8 cellular contexts compared by ENCODE assay signal in the genomic region with DNA sequence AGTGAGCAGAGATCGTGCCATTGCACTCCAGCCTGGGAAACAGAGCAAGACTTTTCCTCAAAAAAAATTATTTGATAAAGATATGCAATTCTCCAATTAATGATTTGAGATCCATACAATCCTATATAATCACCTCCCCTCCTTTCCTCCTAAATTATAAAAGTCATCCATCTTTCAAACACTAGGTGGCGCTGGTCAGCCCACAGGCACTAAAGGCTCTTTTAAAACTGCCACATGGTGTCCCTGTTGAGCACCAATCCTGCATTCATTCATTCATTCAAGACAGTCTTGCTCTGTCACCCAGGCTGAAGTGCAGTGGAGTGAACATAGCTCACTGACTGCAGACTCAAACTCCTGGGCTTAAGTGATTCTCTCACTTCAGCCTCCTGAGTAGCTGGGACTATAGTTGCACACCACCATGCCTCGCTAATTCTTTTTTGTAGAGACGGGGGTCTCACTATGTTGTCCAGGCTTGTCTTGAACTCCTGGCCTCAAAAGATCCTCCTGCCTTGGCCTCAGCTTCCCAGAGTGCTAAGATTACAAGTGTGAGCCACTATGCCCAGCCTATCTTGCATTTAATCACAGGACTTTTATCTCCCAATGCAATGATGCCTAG. TPM values are rescaled to one million over a fixed set of nuclear protein-coding genes. Genes with fewer than 3 reads are reported as not detected.
DNase-seq lines count a peak whose midpoint lies in the region; FAIRE-seq and TF ChIP-seq lines count a peak whose summit lies in the region.

No MANE protein-coding gene starts in this region.

- no peak overlapping the region for H3K4me2 ChIP-seq in neuronal stem cell (ENCODE audit: insufficient read depth, low read length, poor library complexity, severe bottlenecking)

- no peak overlapping the region for H3K18ac ChIP-seq in neuronal stem cell (ENCODE audit: low read length)

- H2BK5ac ChIP-seq in neuronal stem cell (ENCODE audit: low read length) = no peak overlapping the region

- no peak for TF ChIP-seq EP300 in esophagus muscularis mucosa (IDR thresholded peaks at IDR 0.05)

- peak; percentile 23 to 72 for DNase-seq in NCI-H526 (lab: John Stamatoyannopoulos, UW)
- no peak for DNase-seq in NCI-H526 treated with DMSO at 0.1 percent for 48 hours (lab: John Stamatoyannopoulos, UW)
- peak; percentile 28 for DNase-seq in H54 (ENCODE audit: insufficient read length, low spot score)
- peak; percentile 80 for DNase-seq in NB4 (ENCODE audit: low read depth)
- no peak for DNase-seq in esophagus muscularis mucosa (ENCODE audit: extremely low spot score)
- DNase-seq in neuronal stem cell (ENCODE audit: low spot score) = peak; percentile 21
- DNase-seq in NCI-H2029 (lab: John Stamatoyannopoulos, UW) = no peak

- FAIRE-seq in H54 (lab: Jason Lieb, UNC) = no peak

- H3K14ac ChIP-seq in neuronal stem cell (ENCODE audit: low read length) = no peak overlapping the region

- no peak overlapping the region for H2AFZ ChIP-seq in neuronal stem cell (ENCODE audit: low read length)

- H3K27ac ChIP-seq in VCaP (no peak overlapping the region), esophagus muscularis mucosa (replicated peaks in 1 of 4) (no peak overlapping the region), neuronal stem cell (replicated peaks; ENCODE audit: low read length) (no peak overlapping the region)

- no peak overlapping the region for H2BK120ac ChIP-seq in neuronal stem cell (ENCODE audit: low read depth, low read length)

- TF ChIP-seq CTCF in NB4 (IDR thresholded peaks at IDR 0.05; ENCODE audit: low read depth, low read length) = peak; percentile 89
- peak; percentile 66 for TF ChIP-seq CTCF in VCaP (conservative IDR thresholded peaks at IDR 0.05)
- peak in 2 of 3 experiments; percentile 40 to 73 for TF ChIP-seq CTCF in esophagus muscularis mucosa (IDR thresholded peaks at IDR 0.05)

- WGBS in esophagus muscularis mucosa = 46% methylated on average over 4 of the region's 4 CpGs
- WGBS in neuronal stem cell (ENCODE audit: extremely low coverage in 2 of 2, insufficient read length in 2 of 2, insufficient replicate concordance in 1 of 2), 2 donors = no CpG with 5 or more reads among the region's 4 CpGs

- H3K27me3 ChIP-seq in esophagus muscularis mucosa = peaks cover 0 to 16% (median 0%) of the 10 kb centered on the region in 4 donors
- peaks cover 0 to 10% (median 0%) of the 10 kb centered on the region in 3 experiments for H3K27me3 ChIP-seq in neuronal stem cell (ENCODE audit: control insufficient read depth in 3 of 3, insufficient read depth in 3 of 3, low read depth in 1 of 3, low read length in 3 of 3)

- H4K91ac ChIP-seq in neuronal stem cell (ENCODE audit: low read depth, low read length, poor library complexity) = no peak overlapping the region

- H3K23ac ChIP-seq in neuronal stem cell (ENCODE audit: low read depth, low read length, poor library complexity) = no peak overlapping the region

- H2AK5ac ChIP-seq in neuronal stem cell (ENCODE audit: low read depth, low read length) = no peak overlapping the region

- H3K4me1 ChIP-seq in esophagus muscularis mucosa = no peaks in the 10 kb centered on the region
- peaks cover 0 to 3% of the 10 kb centered on the region in 2 donors for H3K4me1 ChIP-seq in neuronal stem cell (ENCODE audit: control insufficient read depth in 2 of 2, insufficient read depth in 1 of 2, low read depth in 1 of 2, low read length in 2 of 2)

- intact Hi-C loops in esophagus muscularis mucosa (cut with DNase I) = no loop called here

- H3K9ac ChIP-seq in neuronal stem cell (ENCODE audit: low read depth, low read length, poor library complexity) = no peak overlapping the region

- no peaks in the 10 kb centered on the region for H3K36me3 ChIP-seq in esophagus muscularis mucosa
- H3K36me3 ChIP-seq in neuronal stem cell (replicated peaks in 1 of 2; ENCODE audit: control insufficient read depth in 2 of 2, insufficient read depth in 2 of 2, low read length in 2 of 2) = no peaks in the 10 kb centered on the region

- no peak overlapping the region for H3K4me3 ChIP-seq in NB4 (ENCODE audit: low read depth, low read length)
- H3K4me3 ChIP-seq in esophagus muscularis mucosa = no peak overlapping the region
- H3K4me3 ChIP-seq in neuronal stem cell (ENCODE audit: low read length in 2 of 2) = no peak overlapping the region

- H3K79me1 ChIP-seq in neuronal stem cell (ENCODE audit: low read depth, low read length) = no peaks in the 10 kb centered on the region

- H3K4ac ChIP-seq in neuronal stem cell (ENCODE audit: low read length) = no peak overlapping the region

- H2BK15ac ChIP-seq in neuronal stem cell (ENCODE audit: low read length) = no peak overlapping the region

- no peak overlapping the region for H4K8ac ChIP-seq in neuronal stem cell (ENCODE audit: low read depth, low read length)

- H3K9me3 ChIP-seq in esophagus muscularis mucosa (no peaks in the 10 kb centered on the region), neuronal stem cell (replicated peaks in 1 of 2; ENCODE audit: control insufficient read depth in 2 of 2, insufficient read depth in 1 of 2, low read depth in 1 of 2, low read length in 2 of 2) (no peaks in the 10 kb centered on the region)

- H2BK12ac ChIP-seq in neuronal stem cell (ENCODE audit: low read length) = no peak overlapping the region

- TF ChIP-seq POLR2A in H54 (IDR thresholded peaks at IDR 0.05; ENCODE audit: low read depth, low read length) (no peak), NB4 (IDR thresholded peaks at IDR 0.05; ENCODE audit: extremely low read depth, insufficient read length) (no peak), esophagus muscularis mucosa (IDR thresholded peaks at IDR 0.05; ENCODE audit: low read depth) (no peak)

RNA-seq across cellular contexts. Expression of gene SLC2A12, which starts 58.7 kb away (rescaled TPM):
- 10 to 100 TPM; 23.2 to 50.7 (median 43.1) TPM for total RNA-seq in esophagus muscularis mucosa
- polyA plus RNA-seq in neuronal stem cell (2013, experiment 1 of 2) = 18.1 TPM
- polyA plus RNA-seq in neuronal stem cell (2013, experiment 2 of 2) = 19.1 TPM

Comparison
In these comparisons a context has a peak if more than half of its experiments do, and no peak if none do; other contexts are left out.
1. DNase-seq: peak in NCI-H526 (2 of 2), H54 (single experiment), NB4 (single experiment) and neuronal stem cell (single experiment); none in NCI-H526 treated with DMSO at 0.1 percent for 48 hours (single experiment), esophagus muscularis mucosa (single experiment) and NCI-H2029 (single experiment).
2. Peak in every context shown above with its lines, with median percentiles within 50 percentile points of each other: CTCF ChIP-seq.